ENCODE assay signal across 20 cellular contexts in genomic region chr10:43122096-43122495, GRCh38. TPM values are rescaled to one million over a fixed set of nuclear protein-coding genes. Genes with fewer than 3 reads are reported as not detected.
DNase-seq lines count a peak whose midpoint lies in the region; ATAC-seq and TF ChIP-seq lines count a peak whose summit lies in the region.
"Had no signal": no experiment of that assay in that cellular context is flagged by ENCODE, and none has a peak within 500 bp of the region (broad histone marks: within the 10 kb centered on the region; RNA-seq: fewer than 3 reads in every experiment).

No MANE protein-coding gene starts in this region.

- TF ChIP-seq EP300 in transverse colon (IDR thresholded peaks at IDR 0.05; ENCODE audit: low read depth): no peak

- H3K9me3 ChIP-seq in left lung (no peaks in the 10 kb centered on the region), transverse colon (no peaks in the 10 kb centered on the region)
- H3K9me3 ChIP-seq: body of pancreas, heart left ventricle, prostate gland had no signal

- no peaks in the 10 kb centered on the region for H3K27me3 Mint-ChIP-seq in activated B cell treated with CpG ODN at 0.5 μM for 24 hours
- H3K27me3 Mint-ChIP-seq: activated naive CD4-positive, alpha-beta T cell treated with anti-CD3 and anti-CD28 coated beads, Interleukin-2, amount 50 U/mL, for 24 hours had no signal

- CTCF ChIA-PET in activated B cell treated with CpG ODN at 0.5 μM for 24 hours (lab: Charles Lee): interaction anchor here (0.8 to 1.0 kb wide), 2 partner anchors 12 to 17 kb away, joined by 3 read pairs; partner anchors contain the start of gene CSGALNACT2

- H3K36me3 ChIP-seq in left lung (no peaks in the 10 kb centered on the region), transverse colon (no peaks in the 10 kb centered on the region), brain microvascular endothelial cell (replicated peaks) (no peaks in the 10 kb centered on the region)
- H3K36me3 ChIP-seq: heart left ventricle, prostate gland had no signal

- H3K27ac ChIP-seq in left lung: no peak overlapping the region
- no peak overlapping the region for H3K27ac ChIP-seq in transverse colon
- no peak overlapping the region for H3K27ac ChIP-seq in brain microvascular endothelial cell
- H3K27ac ChIP-seq: body of pancreas, PC-9, prostate gland had no signal

- in situ Hi-C loops in transverse colon (cut with MboI; ENCODE audit: low pct_ligation_motif_present in 1 of 4, low pct_unique_long_range_greater_than_20kb in 1 of 4, low sequenced_read_pairs in 3 of 4) (loop anchor here in 1 of 4 donors (25.0 kb wide), 1 partner anchor 260 kb away; no protein-coding TSS in a partner anchor), brain microvascular endothelial cell (cut with HindIII; ENCODE audit: low pct_ligation_motif_present, low sequenced_read_pairs) (no loop called here)

- peak; percentile 52 for DNase-seq in activated CD8-positive, alpha-beta memory T cell treated with anti-CD3 and anti-CD28 coated beads, Interleukin-2, amount 50 U/mL, for 48 hours
- no peak for DNase-seq in activated CD8-positive, alpha-beta memory T cell treated with anti-CD3 and anti-CD28 coated beads for 24 hours
- DNase-seq in activated B cell treated with CpG ODN at 0.5 μM for 24 hours: no peak
- peak; percentile 31 to 64 for DNase-seq in left lung
- peak; percentile 5 for DNase-seq in transverse colon
- DNase-seq in brain microvascular endothelial cell: no peak
- no peak for DNase-seq in stimulated activated naive CD4-positive, alpha-beta T cell (lab: John Stamatoyannopoulos, UW)
- DNase-seq in OCI-M1 (lab: John Stamatoyannopoulos, UW): no peak
- DNase-seq: activated T-cell treated with anti-CD3 and anti-CD28 coated beads for 4 hours, cortex of kidney, NCI-H1436 treated with DMSO at 0.1 percent for 48 hours, NCI-H526 treated with DMSO at 0.1 percent for 48 hours, PC-9 had no signal

- peaks cover 57% of the 10 kb centered on the region for H3K4me1 Mint-ChIP-seq in activated B cell treated with CpG ODN at 0.5 μM for 24 hours

- 87% methylated on average over 4 of the region's 4 CpGs; no CpG with 5 or more reads in 1 of the 2 donors for WGBS in transverse colon (ENCODE audit: low coverage in 1 of 2), 2 donors

- no peak overlapping the region for H3K4me3 Mint-ChIP-seq in activated B cell treated with CpG ODN at 0.5 μM for 24 hours
- H3K4me3 Mint-ChIP-seq: activated naive CD4-positive, alpha-beta T cell treated with anti-CD3 and anti-CD28 coated beads, Interleukin-2, amount 50 U/mL, for 24 hours had no signal

- no peak overlapping the region for H3K4me3 ChIP-seq in left lung
- no peak overlapping the region for H3K4me3 ChIP-seq in transverse colon
- no peak overlapping the region for H3K4me3 ChIP-seq in brain microvascular endothelial cell (ENCODE audit: low read depth, low read length)
- H3K4me3 ChIP-seq: body of pancreas, heart left ventricle, lung, PC-9, prostate gland had no signal

- TF ChIP-seq POLR2A in transverse colon (IDR thresholded peaks at IDR 0.05): no peak

- H3K27me3 ChIP-seq in left lung (no peaks in the 10 kb centered on the region), transverse colon (no peaks in the 10 kb centered on the region), brain microvascular endothelial cell (replicated peaks) (no peaks in the 10 kb centered on the region)
- H3K27me3 ChIP-seq: body of pancreas had no signal

- ATAC-seq in activated B cell treated with CpG ODN at 0.5 μM for 24 hours (ENCODE audit: low read depth): no peak
- ATAC-seq in left lung: no peak
- ATAC-seq: body of pancreas, heart left ventricle had no signal

- H3K27ac Mint-ChIP-seq in activated B cell treated with CpG ODN at 0.5 μM for 24 hours: peak overlapping the region; percentile 50
- H3K27ac Mint-ChIP-seq: activated naive CD4-positive, alpha-beta T cell treated with anti-CD3 and anti-CD28 coated beads, Interleukin-2, amount 50 U/mL, for 24 hours had no signal

- intact Hi-C loops in activated B cell treated with CpG ODN at 0.5 μM for 24 hours (cut with micrococcal nuclease): no loop called here
- intact Hi-C loops in left lung (cut with DNase I): no loop called here
- intact Hi-C loops in transverse colon (cut with DNase I; ENCODE audit: low total_unique reads): no loop called here

- no peaks in the 10 kb centered on the region for H3K36me3 Mint-ChIP-seq in activated B cell treated with CpG ODN at 0.5 μM for 24 hours (ENCODE audit: low read depth)
- H3K36me3 Mint-ChIP-seq: activated naive CD4-positive, alpha-beta T cell treated with anti-CD3 and anti-CD28 coated beads, Interleukin-2, amount 50 U/mL, for 24 hours had no signal

- no peaks in the 10 kb centered on the region for H3K9me3 Mint-ChIP-seq in activated B cell treated with CpG ODN at 0.5 μM for 24 hours
- H3K9me3 Mint-ChIP-seq: activated naive CD4-positive, alpha-beta T cell treated with anti-CD3 and anti-CD28 coated beads, Interleukin-2, amount 50 U/mL, for 24 hours had no signal

- TF ChIP-seq CTCF in activated B cell treated with CpG ODN at 0.5 μM for 24 hours (IDR thresholded peaks at IDR 0.05) (no peak), left lung (IDR thresholded peaks at IDR 0.05) (no peak), transverse colon (IDR thresholded peaks at IDR 0.05) (no peak), brain microvascular endothelial cell (IDR thresholded peaks at IDR 0.05; ENCODE audit: low read depth, low read length, missing control alignments) (no peak)

- POLR2A ChIA-PET in activated B cell treated with CpG ODN at 0.5 μM for 24 hours (lab: Charles Lee): interaction anchor here (1.5 to 6.1 kb wide), 3 partner anchors 17 to 330 kb away, joined by 5 to 67 read pairs (median 6); partner anchors contain the start of gene CSGALNACT2

- H3K4me1 ChIP-seq in left lung (peaks cover 4 to 27% of the 10 kb centered on the region in 2 donors), transverse colon (peaks cover 0 to 3% (median 0%) of the 10 kb centered on the region in 4 donors)
- H3K4me1 ChIP-seq: body of pancreas, prostate gland had no signal

RNA-seq across cellular contexts. Expression of gene CSGALNACT2, which starts 16.1 kb away (rescaled TPM):
- total RNA-seq in activated B cell treated with CpG ODN at 0.5 μM for 24 hours (15.2 and 17.4 TPM in 2 replicates), left lung (10 to 100 TPM; 32.4 to 39.9 TPM), transverse colon (10 to 100 TPM in 2 of 4 donors, 1 to 10 TPM in 2; 4.1 to 15.5 (median 10.9) TPM)

RNA-seq across cellular contexts. Expression of gene RET, which starts 45.2 kb away (rescaled TPM):
- 0.05 TPM in 1 of 2 replicates, not detected in the other for total RNA-seq in activated B cell treated with CpG ODN at 0.5 μM for 24 hours
- 1 to 10 TPM in 1 of 2 donors, under 1 TPM in 1; 0.97 to 1.0 TPM for total RNA-seq in left lung
- 1 to 10 TPM in 3 of 4 donors, under 1 TPM in 1; 0.37 to 5.6 (median 1.4) TPM for total RNA-seq in transverse colon
- total RNA-seq: MCF 10A, PC-9, SK-MEL-5 had no signal

Comparison
In these comparisons a context has a peak if more than half of its experiments do, and no peak if none do; other contexts are left out.
1. DNase-seq: peak in activated CD8-positive, alpha-beta memory T cell treated with anti-CD3 and anti-CD28 coated beads, Interleukin-2, amount 50 U/mL, for 48 hours (single experiment), left lung (2 of 2) and transverse colon (single experiment); none in activated CD8-positive, alpha-beta memory T cell treated with anti-CD3 and anti-CD28 coated beads for 24 hours (single experiment), activated B cell treated with CpG ODN at 0.5 μM for 24 hours (single experiment), brain microvascular endothelial cell (single experiment), stimulated activated naive CD4-positive, alpha-beta T cell (0 of 6) and OCI-M1 (single experiment).